ENCODE assay signal across 1 cellular context in the genomic region with DNA sequence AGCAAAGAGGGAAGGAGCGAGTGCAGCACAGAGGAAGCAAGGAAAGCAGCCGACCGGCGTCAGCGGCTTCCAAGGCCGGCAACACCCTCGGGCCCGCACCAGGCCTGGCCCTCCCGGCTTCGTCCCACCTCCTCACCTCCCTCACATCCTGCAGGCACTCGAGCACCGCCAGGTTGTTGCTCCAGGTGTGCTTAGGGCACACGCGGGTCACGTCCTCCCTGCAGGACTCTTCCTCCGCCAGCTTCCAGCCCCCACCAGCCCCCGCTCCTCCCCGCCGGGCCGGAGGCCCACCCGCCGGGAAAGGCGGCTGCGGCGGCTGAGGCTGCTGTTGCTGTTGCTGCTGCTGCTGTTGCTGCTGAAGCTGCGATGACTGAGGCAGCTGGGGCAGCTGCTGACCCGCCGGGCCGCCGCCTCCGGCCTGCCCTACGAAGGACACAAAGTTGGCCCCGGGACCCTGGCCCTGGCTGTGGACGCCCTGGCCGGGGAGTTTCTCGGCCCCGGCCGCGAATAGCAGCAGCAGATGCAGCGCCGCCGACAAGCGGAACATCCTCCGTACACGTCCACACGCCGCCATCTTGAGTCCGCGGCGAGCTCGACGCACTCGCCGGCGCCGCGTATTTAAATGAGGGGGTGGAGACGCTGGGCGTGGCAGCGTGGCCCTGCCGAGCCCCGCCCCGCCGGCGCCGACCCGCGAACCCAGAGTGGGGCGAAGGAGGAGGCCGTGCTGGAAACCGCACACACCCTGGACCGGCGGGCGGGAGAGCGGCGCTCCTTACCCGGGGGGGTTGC.
TF ChIP-seq lines count a peak whose summit lies in the region.

A gene (minus strand): TSS at position 594 of the 789 bp plus-strand sequence. CDS start 20 bp downstream, at position 574.

TF ChIP-seq in GM12878, 131 proteins besides CTCF, POLR2A, EP300 and RAD21 (continued from another document and continues in another):
- TF ChIP-seq, protein P1, sequence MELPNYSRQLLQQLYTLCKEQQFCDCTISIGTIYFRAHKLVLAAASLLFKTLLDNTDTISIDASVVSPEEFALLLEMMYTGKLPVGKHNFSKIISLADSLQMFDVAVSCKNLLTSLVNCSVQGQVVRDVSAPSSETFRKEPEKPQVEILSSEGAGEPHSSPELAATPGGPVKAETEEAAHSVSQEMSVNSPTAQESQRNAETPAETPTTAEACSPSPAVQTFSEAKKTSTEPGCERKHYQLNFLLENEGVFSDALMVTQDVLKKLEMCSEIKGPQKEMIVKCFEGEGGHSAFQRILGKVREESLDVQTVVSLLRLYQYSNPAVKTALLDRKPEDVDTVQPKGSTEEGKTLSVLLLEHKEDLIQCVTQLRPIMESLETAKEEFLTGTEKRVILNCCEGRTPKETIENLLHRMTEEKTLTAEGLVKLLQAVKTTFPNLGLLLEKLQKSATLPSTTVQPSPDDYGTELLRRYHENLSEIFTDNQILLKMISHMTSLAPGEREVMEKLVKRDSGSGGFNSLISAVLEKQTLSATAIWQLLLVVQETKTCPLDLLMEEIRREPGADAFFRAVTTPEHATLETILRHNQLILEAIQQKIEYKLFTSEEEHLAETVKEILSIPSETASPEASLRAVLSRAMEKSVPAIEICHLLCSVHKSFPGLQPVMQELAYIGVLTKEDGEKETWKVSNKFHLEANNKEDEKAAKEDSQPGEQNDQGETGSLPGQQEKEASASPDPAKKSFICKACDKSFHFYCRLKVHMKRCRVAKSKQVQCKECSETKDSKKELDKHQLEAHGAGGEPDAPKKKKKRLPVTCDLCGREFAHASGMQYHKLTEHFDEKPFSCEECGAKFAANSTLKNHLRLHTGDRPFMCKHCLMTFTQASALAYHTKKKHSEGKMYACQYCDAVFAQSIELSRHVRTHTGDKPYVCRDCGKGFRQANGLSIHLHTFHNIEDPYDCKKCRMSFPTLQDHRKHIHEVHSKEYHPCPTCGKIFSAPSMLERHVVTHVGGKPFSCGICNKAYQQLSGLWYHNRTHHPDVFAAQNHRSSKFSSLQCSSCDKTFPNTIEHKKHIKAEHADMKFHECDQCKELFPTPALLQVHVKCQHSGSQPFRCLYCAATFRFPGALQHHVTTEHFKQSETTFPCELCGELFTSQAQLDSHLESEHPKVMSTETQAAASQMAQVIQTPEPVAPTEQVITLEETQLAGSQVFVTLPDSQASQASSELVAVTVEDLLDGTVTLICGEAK (IDR thresholded peaks at IDR 0.05; ENCODE audit: borderline replicate concordance): no peak
- TF ChIP-seq, protein P2, sequence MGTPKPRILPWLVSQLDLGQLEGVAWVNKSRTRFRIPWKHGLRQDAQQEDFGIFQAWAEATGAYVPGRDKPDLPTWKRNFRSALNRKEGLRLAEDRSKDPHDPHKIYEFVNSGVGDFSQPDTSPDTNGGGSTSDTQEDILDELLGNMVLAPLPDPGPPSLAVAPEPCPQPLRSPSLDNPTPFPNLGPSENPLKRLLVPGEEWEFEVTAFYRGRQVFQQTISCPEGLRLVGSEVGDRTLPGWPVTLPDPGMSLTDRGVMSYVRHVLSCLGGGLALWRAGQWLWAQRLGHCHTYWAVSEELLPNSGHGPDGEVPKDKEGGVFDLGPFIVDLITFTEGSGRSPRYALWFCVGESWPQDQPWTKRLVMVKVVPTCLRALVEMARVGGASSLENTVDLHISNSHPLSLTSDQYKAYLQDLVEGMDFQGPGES (IDR thresholded peaks at IDR 0.05): no peak
- TF ChIP-seq POLR2AphosphoS2 (IDR thresholded peaks at IDR 0.05; ENCODE audit: low read depth, low read length) (peak; percentile 88; the same call in 1 of the 2 replicates), PML (IDR thresholded peaks at IDR 0.05; ENCODE audit: low read length) (peak; percentile 70), HDAC6 (IDR thresholded peaks at IDR 0.05; ENCODE audit: unreplicated experiment) (peak; percentile 80), RUNX3 (IDR thresholded peaks at IDR 0.05; ENCODE audit: low read length) (peak; percentile 65), TCF3 (IDR thresholded peaks at IDR 0.05; ENCODE audit: borderline replicate concordance, insufficient read depth, low read depth, low read length) (peak; percentile 65; the same call in 1 of the 2 replicates), SMAD5 (IDR thresholded peaks at IDR 0.05; ENCODE audit: low read depth) (peak; percentile 87; the same call in 1 of the 2 replicates), IKZF2 (IDR thresholded peaks at IDR 0.05) (peak in 1 of 2 experiments; percentile 7; a peak in 1 of 4 replicates), RBBP5 (conservative IDR thresholded peaks at IDR 0.05) (0 out of 2 replicates have a peak, but pooled peaks have one; percentile 58), POLR2AphosphoS5 (IDR thresholded peaks at IDR 0.05; ENCODE audit: low read length) (peak; percentile 95), KLF5 (IDR thresholded peaks at IDR 0.05; ENCODE audit: partially characterized antibody) (peak; percentile 52), TCF7 (IDR thresholded peaks at IDR 0.05; ENCODE audit: borderline replicate concordance) (no peak), IKZF1 (conservative IDR thresholded peaks at IDR 0.05) (peak; percentile 67), BACH1 (IDR thresholded peaks at IDR 0.05; ENCODE audit: borderline replicate concordance) (peak; percentile 73), YBX1 (IDR thresholded peaks at IDR 0.05) (no peak), CBFB (IDR thresholded peaks at IDR 0.05; ENCODE audit: low read depth) (peak; percentile 54; the same call in 1 of the 2 replicates), EZH2 (IDR thresholded peaks at IDR 0.05; ENCODE audit: borderline replicate concordance, control insufficient read depth, low read depth, low read length) (no peak), PAX8 (IDR thresholded peaks at IDR 0.05) (no peak), EGR1 (IDR thresholded peaks at IDR 0.05; ENCODE audit: borderline replicate concordance in 1 of 2, low read depth in 2 of 2, low read length in 2 of 2) (peak; percentile 73 to 83; a peak in 2 of 3 replicates), POU2F2 (IDR thresholded peaks at IDR 0.05; ENCODE audit: borderline replicate concordance, low read depth, low read length) (peak; percentile 96), ZNF207 (IDR thresholded peaks at IDR 0.05; ENCODE audit: borderline replicate concordance) (peak; percentile 94; the same call in 1 of the 2 replicates), BHLHE40 (IDR thresholded peaks at IDR 0.05; ENCODE audit: borderline replicate concordance in 1 of 2, low read depth in 2 of 2, low read length in 1 of 2) (0 out of 4 replicates have a peak, but pooled peaks of 1 of the 2 experiments have one; percentile 33), SP1 (IDR thresholded peaks at IDR 0.05; ENCODE audit: low read depth, low read length) (peak; percentile 58), MXI1 (IDR thresholded peaks at IDR 0.05; ENCODE audit: low read depth, low read length) (peak; percentile 51; the same call in 1 of the 2 replicates)
- TF ChIP-seq, protein P3, sequence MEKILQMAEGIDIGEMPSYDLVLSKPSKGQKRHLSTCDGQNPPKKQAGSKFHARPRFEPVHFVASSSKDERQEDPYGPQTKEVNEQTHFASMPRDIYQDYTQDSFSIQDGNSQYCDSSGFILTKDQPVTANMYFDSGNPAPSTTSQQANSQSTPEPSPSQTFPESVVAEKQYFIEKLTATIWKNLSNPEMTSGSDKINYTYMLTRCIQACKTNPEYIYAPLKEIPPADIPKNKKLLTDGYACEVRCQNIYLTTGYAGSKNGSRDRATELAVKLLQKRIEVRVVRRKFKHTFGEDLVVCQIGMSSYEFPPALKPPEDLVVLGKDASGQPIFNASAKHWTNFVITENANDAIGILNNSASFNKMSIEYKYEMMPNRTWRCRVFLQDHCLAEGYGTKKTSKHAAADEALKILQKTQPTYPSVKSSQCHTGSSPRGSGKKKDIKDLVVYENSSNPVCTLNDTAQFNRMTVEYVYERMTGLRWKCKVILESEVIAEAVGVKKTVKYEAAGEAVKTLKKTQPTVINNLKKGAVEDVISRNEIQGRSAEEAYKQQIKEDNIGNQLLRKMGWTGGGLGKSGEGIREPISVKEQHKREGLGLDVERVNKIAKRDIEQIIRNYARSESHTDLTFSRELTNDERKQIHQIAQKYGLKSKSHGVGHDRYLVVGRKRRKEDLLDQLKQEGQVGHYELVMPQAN (conservative IDR thresholded peaks at IDR 0.05): peak; percentile 82
- TF ChIP-seq, protein P4, sequence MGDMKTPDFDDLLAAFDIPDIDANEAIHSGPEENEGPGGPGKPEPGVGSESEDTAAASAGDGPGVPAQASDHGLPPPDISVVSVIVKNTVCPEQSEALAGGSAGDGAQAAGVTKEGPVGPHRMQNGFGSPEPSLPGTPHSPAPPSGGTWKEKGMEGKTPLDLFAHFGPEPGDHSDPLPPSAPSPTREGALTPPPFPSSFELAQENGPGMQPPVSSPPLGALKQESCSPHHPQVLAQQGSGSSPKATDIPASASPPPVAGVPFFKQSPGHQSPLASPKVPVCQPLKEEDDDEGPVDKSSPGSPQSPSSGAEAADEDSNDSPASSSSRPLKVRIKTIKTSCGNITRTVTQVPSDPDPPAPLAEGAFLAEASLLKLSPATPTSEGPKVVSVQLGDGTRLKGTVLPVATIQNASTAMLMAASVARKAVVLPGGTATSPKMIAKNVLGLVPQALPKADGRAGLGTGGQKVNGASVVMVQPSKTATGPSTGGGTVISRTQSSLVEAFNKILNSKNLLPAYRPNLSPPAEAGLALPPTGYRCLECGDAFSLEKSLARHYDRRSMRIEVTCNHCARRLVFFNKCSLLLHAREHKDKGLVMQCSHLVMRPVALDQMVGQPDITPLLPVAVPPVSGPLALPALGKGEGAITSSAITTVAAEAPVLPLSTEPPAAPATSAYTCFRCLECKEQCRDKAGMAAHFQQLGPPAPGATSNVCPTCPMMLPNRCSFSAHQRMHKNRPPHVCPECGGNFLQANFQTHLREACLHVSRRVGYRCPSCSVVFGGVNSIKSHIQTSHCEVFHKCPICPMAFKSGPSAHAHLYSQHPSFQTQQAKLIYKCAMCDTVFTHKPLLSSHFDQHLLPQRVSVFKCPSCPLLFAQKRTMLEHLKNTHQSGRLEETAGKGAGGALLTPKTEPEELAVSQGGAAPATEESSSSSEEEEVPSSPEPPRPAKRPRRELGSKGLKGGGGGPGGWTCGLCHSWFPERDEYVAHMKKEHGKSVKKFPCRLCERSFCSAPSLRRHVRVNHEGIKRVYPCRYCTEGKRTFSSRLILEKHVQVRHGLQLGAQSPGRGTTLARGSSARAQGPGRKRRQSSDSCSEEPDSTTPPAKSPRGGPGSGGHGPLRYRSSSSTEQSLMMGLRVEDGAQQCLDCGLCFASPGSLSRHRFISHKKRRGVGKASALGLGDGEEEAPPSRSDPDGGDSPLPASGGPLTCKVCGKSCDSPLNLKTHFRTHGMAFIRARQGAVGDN (IDR thresholded peaks at IDR 0.05): peak; percentile 80; the same call in 1 of the 2 replicates
- TF ChIP-seq, protein P5, sequence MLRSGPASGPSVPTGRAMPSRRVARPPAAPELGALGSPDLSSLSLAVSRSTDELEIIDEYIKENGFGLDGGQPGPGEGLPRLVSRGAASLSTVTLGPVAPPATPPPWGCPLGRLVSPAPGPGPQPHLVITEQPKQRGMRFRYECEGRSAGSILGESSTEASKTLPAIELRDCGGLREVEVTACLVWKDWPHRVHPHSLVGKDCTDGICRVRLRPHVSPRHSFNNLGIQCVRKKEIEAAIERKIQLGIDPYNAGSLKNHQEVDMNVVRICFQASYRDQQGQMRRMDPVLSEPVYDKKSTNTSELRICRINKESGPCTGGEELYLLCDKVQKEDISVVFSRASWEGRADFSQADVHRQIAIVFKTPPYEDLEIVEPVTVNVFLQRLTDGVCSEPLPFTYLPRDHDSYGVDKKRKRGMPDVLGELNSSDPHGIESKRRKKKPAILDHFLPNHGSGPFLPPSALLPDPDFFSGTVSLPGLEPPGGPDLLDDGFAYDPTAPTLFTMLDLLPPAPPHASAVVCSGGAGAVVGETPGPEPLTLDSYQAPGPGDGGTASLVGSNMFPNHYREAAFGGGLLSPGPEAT (IDR thresholded peaks at IDR 0.05; ENCODE audit: low read depth): peak; percentile 56; the same call in 1 of the 2 replicates
- TF ChIP-seq, protein P6, sequence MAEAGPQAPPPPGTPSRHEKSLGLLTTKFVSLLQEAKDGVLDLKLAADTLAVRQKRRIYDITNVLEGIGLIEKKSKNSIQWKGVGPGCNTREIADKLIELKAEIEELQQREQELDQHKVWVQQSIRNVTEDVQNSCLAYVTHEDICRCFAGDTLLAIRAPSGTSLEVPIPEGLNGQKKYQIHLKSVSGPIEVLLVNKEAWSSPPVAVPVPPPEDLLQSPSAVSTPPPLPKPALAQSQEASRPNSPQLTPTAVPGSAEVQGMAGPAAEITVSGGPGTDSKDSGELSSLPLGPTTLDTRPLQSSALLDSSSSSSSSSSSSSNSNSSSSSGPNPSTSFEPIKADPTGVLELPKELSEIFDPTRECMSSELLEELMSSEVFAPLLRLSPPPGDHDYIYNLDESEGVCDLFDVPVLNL (IDR thresholded peaks at IDR 0.05; ENCODE audit: low read depth, low read length): peak; percentile 58; the same call in 1 of the 2 replicates
- TF ChIP-seq, protein P7, sequence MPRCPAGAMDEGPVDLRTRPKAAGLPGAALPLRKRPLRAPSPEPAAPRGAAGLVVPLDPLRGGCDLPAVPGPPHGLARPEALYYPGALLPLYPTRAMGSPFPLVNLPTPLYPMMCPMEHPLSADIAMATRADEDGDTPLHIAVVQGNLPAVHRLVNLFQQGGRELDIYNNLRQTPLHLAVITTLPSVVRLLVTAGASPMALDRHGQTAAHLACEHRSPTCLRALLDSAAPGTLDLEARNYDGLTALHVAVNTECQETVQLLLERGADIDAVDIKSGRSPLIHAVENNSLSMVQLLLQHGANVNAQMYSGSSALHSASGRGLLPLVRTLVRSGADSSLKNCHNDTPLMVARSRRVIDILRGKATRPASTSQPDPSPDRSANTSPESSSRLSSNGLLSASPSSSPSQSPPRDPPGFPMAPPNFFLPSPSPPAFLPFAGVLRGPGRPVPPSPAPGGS (IDR thresholded peaks at IDR 0.05; ENCODE audit: borderline replicate concordance, insufficient read depth, low read depth, low read length, poor library complexity, severe bottlenecking): peak; percentile 21
- TF ChIP-seq, protein P8, sequence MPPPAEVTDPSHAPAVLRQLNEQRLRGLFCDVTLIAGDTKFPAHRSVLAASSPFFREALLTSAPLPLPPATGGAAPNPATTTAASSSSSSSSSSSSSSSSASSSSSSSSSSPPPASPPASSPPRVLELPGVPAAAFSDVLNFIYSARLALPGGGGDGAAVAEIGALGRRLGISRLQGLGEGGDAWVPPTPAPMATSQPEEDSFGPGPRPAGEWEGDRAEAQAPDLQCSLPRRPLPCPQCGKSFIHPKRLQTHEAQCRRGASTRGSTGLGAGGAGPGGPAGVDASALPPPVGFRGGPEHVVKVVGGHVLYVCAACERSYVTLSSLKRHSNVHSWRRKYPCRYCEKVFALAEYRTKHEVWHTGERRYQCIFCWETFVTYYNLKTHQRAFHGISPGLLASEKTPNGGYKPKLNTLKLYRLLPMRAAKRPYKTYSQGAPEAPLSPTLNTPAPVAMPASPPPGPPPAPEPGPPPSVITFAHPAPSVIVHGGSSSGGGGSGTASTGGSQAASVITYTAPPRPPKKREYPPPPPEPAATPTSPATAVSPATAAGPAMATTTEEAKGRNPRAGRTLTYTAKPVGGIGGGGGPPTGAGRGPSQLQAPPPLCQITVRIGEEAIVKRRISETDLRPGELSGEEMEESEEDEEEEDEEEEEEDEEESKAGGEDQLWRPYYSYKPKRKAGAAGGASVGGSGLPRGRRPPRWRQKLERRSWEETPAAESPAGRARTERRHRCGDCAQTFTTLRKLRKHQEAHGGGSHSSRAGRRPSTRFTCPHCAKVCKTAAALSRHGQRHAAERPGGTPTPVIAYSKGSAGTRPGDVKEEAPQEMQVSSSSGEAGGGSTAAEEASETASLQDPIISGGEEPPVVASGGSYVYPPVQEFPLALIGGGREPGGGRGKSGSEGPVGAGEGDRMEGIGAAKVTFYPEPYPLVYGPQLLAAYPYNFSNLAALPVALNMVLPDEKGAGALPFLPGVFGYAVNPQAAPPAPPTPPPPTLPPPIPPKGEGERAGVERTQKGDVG (CRISPR knock-in tag; IDR thresholded peaks at IDR 0.05): no peak
